ENCODE assay signal across 7 cellular contexts in genomic region chr22:41620646-41621098, GRCh38. TPM values are rescaled to one million over a fixed set of nuclear protein-coding genes. Genes with fewer than 3 reads are reported as not detected.
DNase-seq lines count a peak whose midpoint lies in the region; ATAC-seq and TF ChIP-seq lines count a peak whose summit lies in the region.

Gene DESI1 (minus strand): TSS chr22:41621043. CDS start chr22:41620839, 204 bp downstream.

- intact Hi-C loops in mammary epithelial cell (cut with micrococcal nuclease), result loop anchor here (2.0 kb wide), 3 partner anchors 44 to 76 kb away; partner anchors contain the start of genes POLR3H and SNU13

- DNase-seq in GM23248 (peak; percentile 55), MG63 (peak; percentile 26), mammary epithelial cell (no peak), left lobe of liver (ENCODE audit: low spot score) (no peak), middle frontal gyrus (ENCODE audit: extremely low spot score, low spot score) (no peak)

- H3K4me3 ChIP-seq in GM23248 (peak within 1 kb of the TSS; percentile 92), MG63 (peak within 1 kb of the TSS; percentile 94), mammary epithelial cell (replicated peaks in 1 of 3; ENCODE audit: insufficient read depth in 1 of 3, low read depth in 2 of 3, low read length in 3 of 3) (peak within 1 kb of the TSS; percentile 74 to 98 (median 88)), subcutaneous abdominal adipose tissue (ENCODE audit: low read depth in 1 of 5, low read length in 5 of 5) (peak within 1 kb of the TSS; percentile 85 to 96 (median 89))

- no peaks in the 10 kb centered on the region for H3K27me3 ChIP-seq in GM23248 (replicated peaks; ENCODE audit: insufficient read depth)
- no peaks in the 10 kb centered on the region for H3K27me3 ChIP-seq in MG63
- H3K27me3 ChIP-seq in mammary epithelial cell (ENCODE audit: insufficient read depth, low read length), result no peaks in the 10 kb centered on the region
- H3K27me3 ChIP-seq in subcutaneous abdominal adipose tissue (ENCODE audit: control insufficient read depth in 5 of 5, insufficient read depth in 4 of 5, low read length in 5 of 5), result no peaks in the 10 kb centered on the region

- in situ Hi-C loops in GM23248 (cut with MboI), result no loop called here
- in situ Hi-C loops in mammary epithelial cell (cut with MboI; ENCODE audit: low sequenced_read_pairs in 2 of 2), result no loop called here

- H3K79me2 ChIP-seq in GM23248 (ENCODE audit: insufficient read depth), result peaks cover 92% of the 10 kb centered on the region
- peaks cover 89% of the 10 kb centered on the region for H3K79me2 ChIP-seq in mammary epithelial cell (ENCODE audit: insufficient read depth, low read length)

- H3K4me1 ChIP-seq in GM23248 (ENCODE audit: insufficient read depth) (peaks cover 19% of the 10 kb centered on the region), mammary epithelial cell (ENCODE audit: insufficient read depth, low read length) (peaks cover 15% of the 10 kb centered on the region), subcutaneous abdominal adipose tissue (ENCODE audit: control insufficient read depth in 5 of 5, insufficient read depth in 5 of 5, low read length in 5 of 5) (peaks cover 5 to 25% (median 23%) of the 10 kb centered on the region in 5 donors)

- peak; percentile 30 for ATAC-seq in left lobe of liver

- CTCF ChIA-PET in mammary epithelial cell (lab: Charles Lee; ENCODE audit: low non-redundant PET), result no interaction called here

- WGBS in GM23248 (ENCODE audit: low coverage in 1 of 2, low lambda C conversion rate in 2 of 2, missing lambda C conversion rate in 2 of 2), 2 experiments, result 0 to 1% methylated on average over 26 to 38 of the region's 39 CpGs
- 2% methylated on average over 15 of the region's 39 CpGs for WGBS in mammary epithelial cell (ENCODE audit: low coverage, missing lambda C conversion rate)

- H3K27ac ChIP-seq in GM23248 (peak within 1 kb of the TSS; percentile 98), mammary epithelial cell (ENCODE audit: insufficient read depth, low read depth, low read length) (peak within 1 kb of the TSS; percentile 83), subcutaneous abdominal adipose tissue (ENCODE audit: low read depth, low read length) (peak within 1 kb of the TSS; percentile 99)

- dilution Hi-C loops in mammary epithelial cell (cut with HindIII; ENCODE audit: low sequenced_read_pairs), result no loop called here

- H3K9me3 ChIP-seq in GM23248 (ENCODE audit: low read depth) (no peaks in the 10 kb centered on the region), MG63 (no peaks in the 10 kb centered on the region), mammary epithelial cell (replicated peaks; ENCODE audit: insufficient read depth, low read length) (no peaks in the 10 kb centered on the region), subcutaneous abdominal adipose tissue (ENCODE audit: control insufficient read depth in 5 of 5, low read length in 5 of 5) (no peaks in the 10 kb centered on the region)

- no TSS peak for BruUV-seq in mammary epithelial cell (replicated peaks; lab: Mats Ljungman, UMichigan)

- H3K36me3 ChIP-seq in GM23248 (ENCODE audit: low read depth), result peaks cover 21% of the 10 kb centered on the region; the same call in 1 of the 2 replicates
- peaks cover 61% of the 10 kb centered on the region for H3K36me3 ChIP-seq in MG63
- H3K36me3 ChIP-seq in mammary epithelial cell (ENCODE audit: insufficient read depth, low read length), result peaks cover 14% of the 10 kb centered on the region
- peaks cover 0 to 24% (median 16%) of the 10 kb centered on the region in 5 donors for H3K36me3 ChIP-seq in subcutaneous abdominal adipose tissue (ENCODE audit: control insufficient read depth in 5 of 5, insufficient read depth in 5 of 5, low read length in 5 of 5)

- no peaks in the 10 kb centered on the region for H3K9me2 ChIP-seq in GM23248 (ENCODE audit: insufficient read depth)

- peaks cover 25% of the 10 kb centered on the region for H3F3A ChIP-seq in GM23248 (ENCODE audit: insufficient read depth)

- peak within 1 kb of the TSS; percentile 84 for H2AFZ ChIP-seq in GM23248
- peak within 1 kb of the TSS; percentile 94 for H2AFZ ChIP-seq in mammary epithelial cell (ENCODE audit: low read depth, low read length)

- H3K9ac ChIP-seq in GM23248, result peak within 1 kb of the TSS; percentile 97
- peak within 1 kb of the TSS; percentile 94 for H3K9ac ChIP-seq in mammary epithelial cell (ENCODE audit: insufficient read depth, low read length)
- H3K9ac ChIP-seq in subcutaneous abdominal adipose tissue (ENCODE audit: low read length in 5 of 5), result peak within 1 kb of the TSS; percentile 84 to 100 (median 95)

- H3K4me2 ChIP-seq in GM23248 (ENCODE audit: unreplicated experiment), result peak within 1 kb of the TSS; percentile 96
- H3K4me2 ChIP-seq in mammary epithelial cell (ENCODE audit: insufficient read depth, low read depth, low read length), result peak within 1 kb of the TSS; percentile 91

- no peaks in the 10 kb centered on the region for H4K20me1 ChIP-seq in GM23248 (ENCODE audit: insufficient read depth)
- no peaks in the 10 kb centered on the region for H4K20me1 ChIP-seq in mammary epithelial cell (ENCODE audit: insufficient read depth, low read length)

- TF ChIP-seq CTCF in mammary epithelial cell (conservative IDR thresholded peaks at IDR 0.05 in 1 of 2, IDR thresholded peaks at IDR 0.05 in 1 of 2; ENCODE audit: extremely low read depth in 1 of 2, insufficient read depth in 1 of 2, low read depth in 1 of 2, low read length in 2 of 2), result no peak

- TF ChIP-seq POLR2A in GM15510 (IDR thresholded peaks at IDR 0.05; ENCODE audit: borderline replicate concordance, extremely low read depth, insufficient read length), result peak; percentile 97

RNA-seq across cellular contexts. Expression of gene DESI1, which starts in this region (rescaled TPM):
- total RNA-seq in GM23248 (2014; rRNA removed; shearing (Covaris generic)), result 24.3 and 44.3 TPM in 2 replicates
- 41.9 and 42.2 TPM in 2 replicates for polyA plus RNA-seq in GM23248 (2016; fragmentation: Nextera tagmentation; extraction: Ambion mirVana)
- 14.4 and 27.6 TPM in 2 replicates for total RNA-seq in MG63 (2014; rRNA removed; shearing (Covaris generic); ENCODE audit: low replicate concordance)
- total RNA-seq in mammary epithelial cell, result 10 to 100 TPM; 40.2 to 66.8 TPM
- polyA plus RNA-seq in mammary epithelial cell, result 38.1 TPM
- polyA minus RNA-seq in mammary epithelial cell, result 50.3 TPM
- 40.5 TPM for total RNA-seq in left lobe of liver

Comparison
In these comparisons a context has a peak if more than half of its experiments do, and no peak if none do; other contexts are left out.
1. DNase-seq: peak in GM23248 (single experiment) and MG63 (single experiment); none in mammary epithelial cell (single experiment), left lobe of liver (single experiment) and middle frontal gyrus (single experiment).
2. Peak in every context shown above with its lines, with median percentiles within 50 percentile points of each other: H3K27ac ChIP-seq, H3K4me3 ChIP-seq and H3K9ac ChIP-seq.